9 cellular contexts compared by ENCODE assay signal in the genomic region with DNA sequence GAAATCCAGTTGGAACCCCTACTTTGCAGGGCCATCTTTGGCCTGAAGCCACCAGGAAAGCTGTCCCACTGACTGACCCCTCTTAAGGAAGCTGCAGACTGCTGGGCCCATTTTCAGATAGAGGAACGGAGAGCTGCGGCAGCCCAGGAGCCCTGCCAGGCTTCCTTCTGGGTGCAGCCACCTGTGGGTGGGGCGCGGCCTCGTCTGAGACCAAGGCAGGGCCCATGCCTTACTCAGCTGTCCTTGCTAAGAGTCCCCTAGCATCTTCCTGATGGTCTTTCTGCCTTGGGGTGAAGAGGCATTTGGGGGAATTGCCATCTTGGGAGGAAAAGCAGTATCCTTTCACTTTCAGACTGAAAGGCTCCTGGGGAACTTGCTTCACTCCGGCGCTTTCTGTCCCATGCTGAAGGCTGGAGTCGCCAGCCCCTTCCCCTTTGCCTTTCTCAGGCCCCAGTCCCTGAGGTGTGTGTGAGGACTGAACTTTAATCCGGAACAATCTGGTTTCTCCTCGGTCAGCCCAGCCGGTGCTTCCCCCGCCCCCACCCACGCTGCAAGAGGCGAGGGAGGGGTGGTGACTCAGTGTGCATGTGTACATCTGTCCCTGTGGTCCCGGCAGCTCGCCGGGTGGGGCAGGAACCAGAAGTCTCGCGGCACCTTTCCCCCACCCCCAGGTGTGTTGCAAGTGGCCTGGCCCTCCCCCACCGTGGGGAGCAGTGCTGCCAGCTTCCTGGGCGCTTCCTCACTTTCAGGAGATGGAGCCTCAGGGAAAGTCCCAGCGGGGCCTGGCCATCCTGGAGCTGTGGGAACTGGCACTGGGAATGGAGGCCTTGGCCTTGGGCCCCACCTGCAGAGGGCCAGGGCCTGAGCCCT. TPM values are rescaled to one million over a fixed set of nuclear protein-coding genes. Genes with fewer than 3 reads are reported as not detected.
DNase-seq lines count a peak whose midpoint lies in the region; ATAC-seq, FAIRE-seq and TF ChIP-seq lines count a peak whose summit lies in the region.
"Had no signal": no experiment of that assay in that cellular context is flagged by ENCODE, and none has a peak within 500 bp of the region (broad histone marks: within the 10 kb centered on the region; RNA-seq: fewer than 3 reads in every experiment).

No MANE protein-coding gene starts in this region.

- CTCF ChIA-PET in endothelial cell of umbilical vein (lab: Charles Lee) = interaction anchor here (0.9 to 8.9 kb wide), 5 partner anchors 7 to 903 kb away, joined by 3 to 158 read pairs (median 9); partner anchors contain the start of gene MEAF6

- no peaks in the 10 kb centered on the region for H3K9me3 ChIP-seq in endothelial cell of umbilical vein (replicated peaks; ENCODE audit: control insufficient read depth, insufficient read depth, low read length)

- H3K27me3 ChIP-seq in endothelial cell of umbilical vein (ENCODE audit: control insufficient read depth in 2 of 2, insufficient read depth in 2 of 2, low read length in 2 of 2) = no peaks in the 10 kb centered on the region

- in situ Hi-C loops in Caki2 (cut with HindIII; ENCODE audit: low pct_unique_long_range_greater_than_20kb, low sequenced_read_pairs) = no loop called here

- no peaks in the 10 kb centered on the region for H4K20me1 ChIP-seq in endothelial cell of umbilical vein (replicated peaks; ENCODE audit: control insufficient read depth, extremely low read depth, insufficient read depth, low read length)

- peak overlapping the region; percentile 28 for H2AFZ ChIP-seq in endothelial cell of umbilical vein (ENCODE audit: low read depth, low read length)

- peak overlapping the region; percentile 99 for H3K27ac Mint-ChIP-seq in natural killer cell treated with Interleukin-12 subunit alpha and Interleukin-12 subunit beta and Interleukin-15 and Interleukin-18, amount 100 ng/mL, for 72 hours

- peaks cover 58% of the 10 kb centered on the region for H3K79me2 ChIP-seq in endothelial cell of umbilical vein (ENCODE audit: control insufficient read depth, insufficient read depth, low read length)

- peak overlapping the region; percentile 82 for H3K27ac ChIP-seq in endothelial cell of umbilical vein (ENCODE audit: insufficient read depth, low read depth, low read length)

- H3K9ac ChIP-seq in endothelial cell of umbilical vein (replicated peaks; ENCODE audit: extremely low read depth, insufficient read depth, low read length) = peak overlapping the region; percentile 77

- FAIRE-seq in endothelial cell of umbilical vein (lab: Jason Lieb, UNC) = peak; percentile 91
- FAIRE-seq: TTC549 had no signal

- H3K4me1 Mint-ChIP-seq in natural killer cell treated with Interleukin-12 subunit alpha and Interleukin-12 subunit beta and Interleukin-15 and Interleukin-18, amount 100 ng/mL, for 72 hours (ENCODE audit: low read depth in 2 of 2) = peaks cover 51 to 53% of the 10 kb centered on the region in 2 donors

- no peaks in the 10 kb centered on the region for H3K27me3 Mint-ChIP-seq in natural killer cell treated with Interleukin-12 subunit alpha and Interleukin-12 subunit beta and Interleukin-15 and Interleukin-18, amount 100 ng/mL, for 72 hours

- POLR2A ChIA-PET in endothelial cell of umbilical vein (lab: Charles Lee) = no interaction called here

- dilution Hi-C loops in endothelial cell of umbilical vein (cut with MboI; ENCODE audit: extremely low pct_ligation_motif_present, low sequenced_read_pairs) = no loop called here

- peaks cover 39% of the 10 kb centered on the region for H3K36me3 Mint-ChIP-seq in natural killer cell treated with Interleukin-12 subunit alpha and Interleukin-12 subunit beta and Interleukin-15 and Interleukin-18, amount 100 ng/mL, for 72 hours

- intact Hi-C loops in endothelial cell of umbilical vein (cut with micrococcal nuclease) = loop anchor here (2.0 to 10.0 kb wide), 4 partner anchors 35 to 1092 kb away; partner anchors contain the start of genes GNL2, MEAF6 and STK40

- DNase-seq in Caki2 (ENCODE audit: low read depth) (peak; percentile 92), GOT3 (lab: John Stamatoyannopoulos, UW) (peak; percentile 42), NCI-H510A treated with DMSO at 0.1 percent for 48 hours (lab: John Stamatoyannopoulos, UW) (peak; percentile 96), endothelial cell of umbilical vein (ENCODE audit: low read depth, low spot score) (peak; percentile 76), stromal cell of bone marrow (ENCODE audit: low read depth) (peak; percentile 77)
- DNase-seq in activated CD8-positive, alpha-beta memory T cell treated with anti-CD3 and anti-CD28 coated beads for 4 hours (ENCODE audit: low read depth in 2 of 2) = peak; percentile 84 to 90
- peak; percentile 96 for DNase-seq in natural killer cell treated with Interleukin-12 subunit alpha and Interleukin-12 subunit beta and Interleukin-15 and Interleukin-18, amount 100 ng/mL, for 72 hours (ENCODE audit: low spot score)

- peaks cover 13 to 36% of the 10 kb centered on the region in 2 experiments for H3K36me3 ChIP-seq in endothelial cell of umbilical vein (ENCODE audit: control insufficient read depth in 2 of 2, extremely low read depth in 1 of 2, insufficient read depth in 2 of 2, low read length in 2 of 2)

- peaks cover 54% of the 10 kb centered on the region for H3K4me1 ChIP-seq in endothelial cell of umbilical vein (ENCODE audit: control insufficient read depth, extremely low read depth, insufficient read depth, low read length)

- H3K4me3 Mint-ChIP-seq in natural killer cell treated with Interleukin-12 subunit alpha and Interleukin-12 subunit beta and Interleukin-15 and Interleukin-18, amount 100 ng/mL, for 72 hours = peak overlapping the region; percentile 90

- H3K9me1 ChIP-seq in endothelial cell of umbilical vein (replicated peaks; ENCODE audit: control insufficient read depth, extremely low read depth, insufficient read depth, low read length) = no peaks in the 10 kb centered on the region

- peak overlapping the region; percentile 91 for H3K4me2 ChIP-seq in endothelial cell of umbilical vein (ENCODE audit: insufficient read depth, low read length)

- no peak for TF ChIP-seq CTCF in endothelial cell of umbilical vein (IDR thresholded peaks at IDR 0.05; ENCODE audit: extremely low read depth in 1 of 2, insufficient read depth in 1 of 2, low read depth in 1 of 2, low read length in 2 of 2)

- TF ChIP-seq POLR2A in endothelial cell of umbilical vein (IDR thresholded peaks at IDR 0.05; ENCODE audit: low read depth, low read length) = no peak

- ATAC-seq in natural killer cell treated with Interleukin-12 subunit alpha and Interleukin-12 subunit beta and Interleukin-15 and Interleukin-18, amount 100 ng/mL, for 72 hours = peak; percentile 74 to 78
- ATAC-seq in HG03457 (IDR thresholded peaks at IDR 0.05; ENCODE audit: unreplicated experiment) = no peak

- H3K9me3 Mint-ChIP-seq in natural killer cell treated with Interleukin-12 subunit alpha and Interleukin-12 subunit beta and Interleukin-15 and Interleukin-18, amount 100 ng/mL, for 72 hours = no peaks in the 10 kb centered on the region

- BruUV-seq in endothelial cell of umbilical vein (replicated peaks; lab: Mats Ljungman, UMichigan) = no TSS peak

- peak overlapping the region in 2 of 3 experiments; percentile 3 to 54 for H3K4me3 ChIP-seq in endothelial cell of umbilical vein (replicated peaks in 1 of 3; ENCODE audit: insufficient read depth in 1 of 3, low read depth in 1 of 3, low read length in 3 of 3)

TF ChIP-seq in endothelial cell of umbilical vein, 7 proteins besides CTCF, POLR2A, EP300 and RAD21:
- peak; percentile 92 for TF ChIP-seq MYC (IDR thresholded peaks at IDR 0.05; ENCODE audit: low read depth, low read length)
- TF ChIP-seq FOS (IDR thresholded peaks at IDR 0.05; ENCODE audit: borderline replicate concordance, insufficient read depth, low read length) = peak; percentile 74
- no peak for TF ChIP-seq MAX (IDR thresholded peaks at IDR 0.05; ENCODE audit: insufficient read depth, insufficient read length)

RNA-seq across cellular contexts. Expression of gene ZC3H12A, which starts 5.1 kb away (rescaled TPM):
- 4.2 and 6.2 TPM in 2 replicates for total RNA-seq in Caki2 (2014; rRNA removed; shearing (Covaris generic); ENCODE audit: low replicate concordance)
- 6.3 and 7.5 TPM in 2 replicates for total RNA-seq in endothelial cell of umbilical vein
- 9.4 and 12.9 TPM in 2 replicates for polyA plus RNA-seq in endothelial cell of umbilical vein
- polyA plus RNA-seq in endothelial cell of umbilical vein (2011; cell fraction: cytosol; rRNA removed) = 5.1 and 8.2 TPM in 2 replicates
- polyA plus RNA-seq in endothelial cell of umbilical vein (2011; cell fraction: nucleus; rRNA removed) = 13.2 and 14.1 TPM in 2 replicates
- 3.3 and 3.4 TPM in 2 replicates for polyA plus RNA-seq in endothelial cell of umbilical vein (2012)
- 5.2 and 6.1 TPM in 2 replicates for polyA minus RNA-seq in endothelial cell of umbilical vein
- polyA minus RNA-seq in endothelial cell of umbilical vein (2011; cell fraction: cytosol; rRNA and poly(A)+ RNA removed) = 16.2 TPM
- 7.2 and 10.9 TPM in 2 replicates for polyA minus RNA-seq in endothelial cell of umbilical vein (2011; cell fraction: nucleus; rRNA and poly(A)+ RNA removed)
- total RNA-seq in natural killer cell treated with Interleukin-12 subunit alpha and Interleukin-12 subunit beta and Interleukin-15 and Interleukin-18, amount 100 ng/mL, for 72 hours = 100 to 1,000 TPM; 109 to 198 TPM

RNA-seq across cellular contexts. Expression of gene MEAF6, which starts 35.1 kb away (rescaled TPM):
- 45.0 and 59.6 TPM in 2 replicates for total RNA-seq in Caki2 (2014; rRNA removed; shearing (Covaris generic); ENCODE audit: low replicate concordance)
- 50.5 and 62.5 TPM in 2 replicates for total RNA-seq in endothelial cell of umbilical vein
- 24.3 and 28.0 TPM in 2 replicates for polyA plus RNA-seq in endothelial cell of umbilical vein
- polyA plus RNA-seq in endothelial cell of umbilical vein (2011; cell fraction: cytosol; rRNA removed) = 41.3 and 44.5 TPM in 2 replicates
- polyA plus RNA-seq in endothelial cell of umbilical vein (2011; cell fraction: nucleus; rRNA removed) = 35.8 and 55.2 TPM in 2 replicates
- polyA plus RNA-seq in endothelial cell of umbilical vein (2012) = 40.8 and 41.2 TPM in 2 replicates
- polyA minus RNA-seq in endothelial cell of umbilical vein = 15.7 and 16.3 TPM in 2 replicates
- 14.5 TPM for polyA minus RNA-seq in endothelial cell of umbilical vein (2011; cell fraction: cytosol; rRNA and poly(A)+ RNA removed)
- 17.6 and 22.2 TPM in 2 replicates for polyA minus RNA-seq in endothelial cell of umbilical vein (2011; cell fraction: nucleus; rRNA and poly(A)+ RNA removed)
- total RNA-seq in natural killer cell treated with Interleukin-12 subunit alpha and Interleukin-12 subunit beta and Interleukin-15 and Interleukin-18, amount 100 ng/mL, for 72 hours = 10 to 100 TPM; 49.2 to 53.2 TPM

Comparison
In these comparisons a context has a peak if more than half of its experiments do, and no peak if none do; other contexts are left out.
1. DNase-seq: peak in every context shown above with its lines; median percentile 96 in NCI-H510A treated with DMSO at 0.1 percent for 48 hours; 96 in natural killer cell treated with Interleukin-12 subunit alpha and Interleukin-12 subunit beta and Interleukin-15 and Interleukin-18, amount 100 ng/mL, for 72 hours; 92 in Caki2; 87 in activated CD8-positive, alpha-beta memory T cell treated with anti-CD3 and anti-CD28 coated beads for 4 hours; 77 in stromal cell of bone marrow; 76 in endothelial cell of umbilical vein; 42 in GOT3.
2. RNA of gene ZC3H12A, which starts 5.1 kb away (total RNA-seq): 109 to 198 TPM in natural killer cell treated with Interleukin-12 subunit alpha and Interleukin-12 subunit beta and Interleukin-15 and Interleukin-18, amount 100 ng/mL, for 72 hours; 6.3 to 7.5 TPM in endothelial cell of umbilical vein and 4.2 to 6.2 TPM in Caki2; every median in the first group is over 10 times any median in the second.